ENCODE assay signal across 12 cellular contexts in genomic region chr11:122690292-122690691, GRCh38. TPM values are rescaled to one million over a fixed set of nuclear protein-coding genes. Genes with fewer than 3 reads are reported as not detected.
A peak's percentile ranks its signal among the peaks of the same experiment; 100 is the strongest.
DNase-seq lines count a peak whose midpoint lies in the region; ATAC-seq and TF ChIP-seq lines count a peak whose summit lies in the region.
"Had no signal": no experiment of that assay in that cellular context is flagged by ENCODE, and none has a peak within 500 bp of the region (broad histone marks: within the 10 kb centered on the region; RNA-seq: fewer than 3 reads in every experiment).

No MANE protein-coding gene starts in this region.

- no TSS peak for BruUV-seq in Calu3 (replicated peaks; lab: Mats Ljungman, UMichigan)

- intact Hi-C loops in Calu3 (cut with micrococcal nuclease; ENCODE audit: unreplicated experiment) = no loop called here

- H3K36me3 Mint-ChIP-seq in Calu3 (ENCODE audit: insufficient read depth, unreplicated experiment) = peaks cover 18% of the 10 kb centered on the region

- H3K27ac ChIP-seq in DOHH2 (ENCODE audit: low read depth, low read length) (no peak overlapping the region), duodenal mucosa (ENCODE audit: low read depth, low read length) (no peak overlapping the region), skeletal muscle tissue (ENCODE audit: low read depth, low read length) (peak overlapping the region; percentile 46)
- H3K27ac ChIP-seq: KMS-11 had no signal

- H3K4me3 ChIP-seq in DOHH2 (ENCODE audit: low read length) (no peak overlapping the region), duodenal mucosa (ENCODE audit: low read depth in 1 of 2, low read length in 2 of 2) (peak overlapping the region in 1 of 2 donors; percentile 28), skeletal muscle tissue (ENCODE audit: low read length in 3 of 3) (peak overlapping the region in 2 of 3 donors; percentile 13 to 59)

- H3K9me2 ChIP-seq in DOHH2 (replicated peaks; ENCODE audit: control insufficient read depth, low read length) = no peaks in the 10 kb centered on the region

- H3K79me2 ChIP-seq in DOHH2 (ENCODE audit: control insufficient read depth, low read length) = peaks cover 59% of the 10 kb centered on the region

- TF ChIP-seq CTCF in DOHH2 (IDR thresholded peaks at IDR 0.05; ENCODE audit: low read depth, low read length, poor library complexity, severe bottlenecking) (no peak), Calu3 (IDR thresholded peaks at IDR 0.05; ENCODE audit: unreplicated experiment) (no peak)

- no peaks in the 10 kb centered on the region for H3K27me3 Mint-ChIP-seq in Calu3 (ENCODE audit: unreplicated experiment)

- H3K27me3 ChIP-seq in DOHH2 (ENCODE audit: control insufficient read depth, low read length) (no peaks in the 10 kb centered on the region), duodenal mucosa (ENCODE audit: control insufficient read depth in 1 of 2, insufficient read depth in 2 of 2, low read length in 2 of 2) (no peaks in the 10 kb centered on the region), skeletal muscle tissue (ENCODE audit: control insufficient read depth in 3 of 3, insufficient read depth in 3 of 3, low read length in 3 of 3) (no peaks in the 10 kb centered on the region)

- H4K20me1 ChIP-seq in DOHH2 (ENCODE audit: control insufficient read depth, insufficient read depth, low read depth, low read length) = no peaks in the 10 kb centered on the region

- H3K4me2 ChIP-seq in DOHH2 (ENCODE audit: low read length) = peak overlapping the region; percentile 53
- H3K4me2 ChIP-seq: KMS-11 had no signal

- peaks cover 16% of the 10 kb centered on the region for H3K4me1 Mint-ChIP-seq in Calu3 (ENCODE audit: low read depth, unreplicated experiment)

- DNase-seq in Calu3 = no peak
- DNase-seq in KG1 (lab: John Stamatoyannopoulos, UW) = no peak
- DNase-seq: amygdala; erythroblast; NCI-H2171; stimulated activated CD4-positive, alpha-beta T cell treated with anti-CD3 and anti-CD28 coated beads, Interleukin-2, amount 100 ng/mL, for 24 hours had no signal

- H3K9me3 Mint-ChIP-seq in Calu3 (ENCODE audit: low read depth, unreplicated experiment) = peaks cover 3% of the 10 kb centered on the region

- H3K9ac ChIP-seq in duodenal mucosa (ENCODE audit: low read depth in 1 of 2, low read length in 2 of 2) (peak overlapping the region; percentile 20 to 33), skeletal muscle tissue (ENCODE audit: low read depth in 1 of 3, low read length in 3 of 3) (no peak overlapping the region)
- H3K9ac ChIP-seq: KMS-11 had no signal

- peaks cover 4% of the 10 kb centered on the region for H3F3A ChIP-seq in DOHH2 (ENCODE audit: control insufficient read depth, insufficient read depth)

- CTCF ChIA-PET in Calu3 (lab: Charles Lee) = no interaction called here

- H3K4me1 ChIP-seq in DOHH2 (ENCODE audit: control insufficient read depth, low read length) (peaks cover 82% of the 10 kb centered on the region), duodenal mucosa (ENCODE audit: control insufficient read depth in 1 of 2, insufficient read depth in 2 of 2, low read length in 2 of 2) (peaks cover 10% of the 10 kb centered on the region in 2 donors), skeletal muscle tissue (ENCODE audit: control insufficient read depth in 3 of 3, insufficient read depth in 3 of 3, low read length in 3 of 3) (peaks cover 6 to 14% (median 13%) of the 10 kb centered on the region in 3 donors)

- ATAC-seq in HG03469 (IDR thresholded peaks at IDR 0.05; ENCODE audit: unreplicated experiment) = peak; percentile 50
- no peak for ATAC-seq in HG03039 (IDR thresholded peaks at IDR 0.05; ENCODE audit: unreplicated experiment)

- peaks cover 3% of the 10 kb centered on the region; the same call in 1 of the 2 replicates for H3K36me3 ChIP-seq in DOHH2 (ENCODE audit: control insufficient read depth, low read length)
- H3K36me3 ChIP-seq in duodenal mucosa (ENCODE audit: control insufficient read depth in 1 of 2, insufficient read depth in 2 of 2, low read length in 2 of 2) = no peaks in the 10 kb centered on the region
- no peaks in the 10 kb centered on the region for H3K36me3 ChIP-seq in skeletal muscle tissue (ENCODE audit: control insufficient read depth in 3 of 3, insufficient read depth in 3 of 3, low read length in 3 of 3)

- no peaks in the 10 kb centered on the region for H3K9me3 ChIP-seq in DOHH2 (ENCODE audit: control insufficient read depth, insufficient read depth, low read length)
- no peaks in the 10 kb centered on the region for H3K9me3 ChIP-seq in duodenal mucosa (ENCODE audit: control insufficient read depth in 1 of 2, low read length in 2 of 2)
- H3K9me3 ChIP-seq in skeletal muscle tissue (ENCODE audit: control insufficient read depth in 3 of 3, low read length in 3 of 3) = no peaks in the 10 kb centered on the region

- no peak overlapping the region for H3K4me3 Mint-ChIP-seq in Calu3 (ENCODE audit: low read depth, unreplicated experiment)

- no peak overlapping the region for H3K27ac Mint-ChIP-seq in Calu3 (ENCODE audit: unreplicated experiment)

RNA-seq across cellular contexts. Expression of gene UBASH3B, which starts 34.8 kb away (rescaled TPM):
- total RNA-seq in skeletal muscle tissue (4.2 TPM), Calu3 (2022) (46.0 and 74.9 TPM in 2 replicates)

Comparison
In these comparisons a context has a peak if more than half of its experiments do, and no peak if none do; other contexts are left out.
1. H3K9ac ChIP-seq: peak in duodenal mucosa (2 of 2); none in skeletal muscle tissue (0 of 3).